In genomic region chr1:3729594-3730555, GRCh38 we compare ENCODE assay signal across 17 cellular contexts. TPM values are rescaled to one million over a fixed set of nuclear protein-coding genes. Genes with fewer than 3 reads are reported as not detected.
DNase-seq lines count a peak whose midpoint lies in the region; ATAC-seq and TF ChIP-seq lines count a peak whose summit lies in the region.
"Had no signal": no experiment of that assay in that cellular context is flagged by ENCODE, and none has a peak within 500 bp of the region (broad histone marks: within the 10 kb centered on the region; RNA-seq: fewer than 3 reads in every experiment).

No MANE protein-coding gene starts in this region.

- DNase-seq in AG10803 (ENCODE audit: low read depth), result peak; percentile 28
- DNase-seq in DMS79 treated with DMSO at 0.1 percent for 48 hours (lab: John Stamatoyannopoulos, UW), result peak; percentile 89
- DNase-seq in amniotic epithelial cell (ENCODE audit: low read depth), result peak; percentile 74
- DNase-seq in mesenchymal stem cell, result no peak
- no peak for DNase-seq in Kasumi-1 (lab: John Stamatoyannopoulos, UW)
- DNase-seq in NCI-H524 (lab: John Stamatoyannopoulos, UW), result no peak
- DNase-seq: Caco-2, DMS53, MV-4-11, NCI-H1417, NCI-H187 treated with DMSO at 0.1 percent for 48 hours, NCI-H2171 treated with DMSO at 0.1 percent for 48 hours, NCI-H446 treated with DMSO at 0.1 percent for 48 hours, NCI-H774, SIG-M5 had no signal

- H4K8ac ChIP-seq in mesenchymal stem cell (ENCODE audit: low read length), result peak overlapping the region; percentile 17

- no peak for TF ChIP-seq CTCF in AG10803 (conservative IDR thresholded peaks at IDR 0.05; ENCODE audit: low read length)

- H2BK12ac ChIP-seq in mesenchymal stem cell (ENCODE audit: low read length in 2 of 2), result no peak overlapping the region

- no peaks in the 10 kb centered on the region for H3K9me3 ChIP-seq in mesenchymal stem cell (ENCODE audit: control insufficient read depth, low read length)
- H3K9me3 ChIP-seq: Caco-2 had no signal

- no peak overlapping the region for H3K27ac ChIP-seq in mesenchymal stem cell (ENCODE audit: low read length, poor library complexity, severe bottlenecking)

- H3K18ac ChIP-seq in mesenchymal stem cell (ENCODE audit: low read depth in 1 of 2, low read length in 2 of 2), result no peak overlapping the region

- no peak overlapping the region for H2AFZ ChIP-seq in mesenchymal stem cell (ENCODE audit: low read depth, low read length)

- H3K4me1 ChIP-seq in mesenchymal stem cell (ENCODE audit: control insufficient read depth, insufficient read depth, low read depth, low read length), result peaks cover 2% of the 10 kb centered on the region
- H3K4me1 ChIP-seq: Caco-2 had no signal

- no peak overlapping the region for H3K9ac ChIP-seq in mesenchymal stem cell (ENCODE audit: low read length)

- H3K79me1 ChIP-seq in mesenchymal stem cell (replicated peaks; ENCODE audit: low read length, poor library complexity, severe bottlenecking), result no peaks in the 10 kb centered on the region

- no peak overlapping the region for H3K4me2 ChIP-seq in mesenchymal stem cell (ENCODE audit: low read length, poor library complexity, severe bottlenecking)

- H3K14ac ChIP-seq in mesenchymal stem cell (ENCODE audit: low read length in 2 of 2), result no peak overlapping the region

- peaks cover 31 to 63% of the 10 kb centered on the region in 2 experiments for H3K27me3 ChIP-seq in mesenchymal stem cell (ENCODE audit: control insufficient read depth in 1 of 2, insufficient read depth in 1 of 2, low read length in 2 of 2)

- H2BK15ac ChIP-seq in mesenchymal stem cell (ENCODE audit: low read depth, poor library complexity, severe bottlenecking), result no peak overlapping the region

- no peak overlapping the region for H3K23ac ChIP-seq in mesenchymal stem cell (ENCODE audit: low read length in 2 of 2)

- no peak overlapping the region for H4K91ac ChIP-seq in mesenchymal stem cell (ENCODE audit: low read length)

- no peak overlapping the region for H2BK120ac ChIP-seq in mesenchymal stem cell (ENCODE audit: low read depth, low read length)

- H3K36me3 ChIP-seq in mesenchymal stem cell (ENCODE audit: control insufficient read depth in 1 of 2, insufficient read depth in 2 of 2, low read depth in 1 of 2, low read length in 2 of 2), result peaks cover 0 to 10% of the 10 kb centered on the region in 2 experiments

- H2BK5ac ChIP-seq in mesenchymal stem cell (ENCODE audit: low read depth, low read length, poor library complexity, severe bottlenecking), result no peak overlapping the region

- H3K4me3 ChIP-seq in AG10803 (ENCODE audit: low read length), result no peak overlapping the region
- no peak overlapping the region for H3K4me3 ChIP-seq in mesenchymal stem cell (ENCODE audit: insufficient read depth in 1 of 2, low read depth in 1 of 2, low read length in 2 of 2)

- no peak overlapping the region for H3K4ac ChIP-seq in mesenchymal stem cell (ENCODE audit: low read depth in 1 of 2, low read length in 2 of 2)

- ATAC-seq in GM18502 (IDR thresholded peaks at IDR 0.05; ENCODE audit: poor library complexity, unreplicated experiment), result no peak
- ATAC-seq: HCT116 had no signal

- WGBS in mesenchymal stem cell, result 86% methylated on average over 32 of the region's 32 CpGs

- H2AK5ac ChIP-seq in mesenchymal stem cell (ENCODE audit: low read length, severe bottlenecking), result no peak overlapping the region

RNA-seq across cellular contexts. Expression of gene CCDC27, which starts 22.4 kb away (rescaled TPM):
- not detected for polyA plus RNA-seq in mesenchymal stem cell (2013, experiment 1 of 2)
- polyA plus RNA-seq in mesenchymal stem cell (2013, experiment 2 of 2), result not detected

RNA-seq across cellular contexts. Expression of gene SMIM1, which starts 42.7 kb away (rescaled TPM):
- 13.1 TPM for polyA plus RNA-seq in mesenchymal stem cell (2013, experiment 1 of 2)
- polyA plus RNA-seq in mesenchymal stem cell (2013, experiment 2 of 2), result 13.9 TPM

Comparison
In these comparisons a context has a peak if more than half of its experiments do, and no peak if none do; other contexts are left out.
1. DNase-seq: peak in AG10803 (single experiment), DMS79 treated with DMSO at 0.1 percent for 48 hours (single experiment) and amniotic epithelial cell (single experiment); none in mesenchymal stem cell (single experiment), Kasumi-1 (0 of 2) and NCI-H524 (0 of 2).